In the genomic region with DNA sequence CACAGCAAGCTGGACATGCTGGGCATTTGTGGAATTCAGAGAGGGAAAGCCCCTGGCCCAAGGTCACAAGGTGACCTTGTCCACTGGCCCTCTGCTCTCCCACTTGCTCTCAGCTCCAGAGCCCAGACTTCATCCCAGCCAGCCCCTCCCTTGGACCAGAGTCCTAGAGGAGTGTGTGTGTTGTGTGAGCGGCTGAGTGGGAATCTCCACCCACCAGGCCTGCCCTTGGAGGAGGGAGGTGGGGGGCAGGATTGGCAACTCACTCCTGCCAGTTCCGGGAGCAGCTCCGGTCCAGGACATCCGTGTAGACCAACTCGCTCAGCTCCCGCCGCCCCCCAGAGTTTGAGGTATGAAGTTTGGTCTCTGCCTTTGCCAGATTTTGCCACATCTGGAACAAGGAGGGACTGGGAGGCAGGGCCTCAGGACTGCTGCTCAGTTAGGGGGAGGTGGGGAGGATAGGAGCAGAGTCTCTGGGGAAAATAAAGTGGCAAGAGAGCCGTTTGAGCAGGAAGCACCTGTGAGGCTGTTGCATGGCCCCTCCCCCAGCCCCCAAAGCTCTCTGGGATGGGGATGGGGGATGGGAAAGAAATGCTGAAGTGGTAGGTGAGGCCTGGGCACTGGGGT, we compare ENCODE assay signal across 8 cellular contexts. TPM values are rescaled to one million over a fixed set of nuclear protein-coding genes. Genes with fewer than 3 reads are reported as not detected.
DNase-seq lines count a peak whose midpoint lies in the region; ATAC-seq and TF ChIP-seq lines count a peak whose summit lies in the region.

No MANE protein-coding gene starts in this region.

- H3K27me3 Mint-ChIP-seq in activated CD4-positive, alpha-beta memory T cell treated with anti-CD3 and anti-CD28 coated beads, Interleukin-2, amount 10 ng/mL, durations not matched to agents 7 days and 5 days, result no peaks in the 10 kb centered on the region

- peak overlapping the region; percentile 99 for H3K4me3 Mint-ChIP-seq in activated CD4-positive, alpha-beta memory T cell treated with anti-CD3 and anti-CD28 coated beads, Interleukin-2, amount 10 ng/mL, durations not matched to agents 7 days and 5 days

- ATAC-seq in left colon (peak; percentile 64), GM18511 (IDR thresholded peaks at IDR 0.05; ENCODE audit: unreplicated experiment) (no peak), HG02623 (IDR thresholded peaks at IDR 0.05; ENCODE audit: unreplicated experiment) (no peak)

- peaks cover 14% of the 10 kb centered on the region for H3K36me3 Mint-ChIP-seq in activated CD4-positive, alpha-beta memory T cell treated with anti-CD3 and anti-CD28 coated beads, Interleukin-2, amount 10 ng/mL, durations not matched to agents 7 days and 5 days (ENCODE audit: low read depth)

- peak overlapping the region; percentile 13; the same call in 1 of the 2 replicates for H3K4me3 ChIP-seq in AG10803 (ENCODE audit: low read length)

- intact Hi-C loops in left colon (cut with DNase I, micrococcal nuclease), result no loop called here

- TF ChIP-seq POLR2A in GM18526 (IDR thresholded peaks at IDR 0.05; ENCODE audit: extremely low read depth, insufficient read length), result peak; percentile 31

- H3K4me1 Mint-ChIP-seq in activated CD4-positive, alpha-beta memory T cell treated with anti-CD3 and anti-CD28 coated beads, Interleukin-2, amount 10 ng/mL, durations not matched to agents 7 days and 5 days, result peaks cover 75% of the 10 kb centered on the region

- H3K9me3 Mint-ChIP-seq in activated CD4-positive, alpha-beta memory T cell treated with anti-CD3 and anti-CD28 coated beads, Interleukin-2, amount 10 ng/mL, durations not matched to agents 7 days and 5 days, result no peaks in the 10 kb centered on the region

- no peak for TF ChIP-seq CTCF in AG10803 (conservative IDR thresholded peaks at IDR 0.05; ENCODE audit: low read length)

- CTCF ChIA-PET in activated CD4-positive, alpha-beta memory T cell treated with anti-CD3 and anti-CD28 coated beads, Interleukin-2, amount 10 ng/mL, durations not matched to agents 7 days and 5 days (lab: Charles Lee), result interaction anchor here (0.5 kb wide), 1 partner anchor 795 kb away, joined by 4 read pairs; no protein-coding TSS in a partner anchor

- DNase-seq in AG10803 (ENCODE audit: low read depth) (peak; percentile 50), left colon (peak; percentile 85 to 91), NCI-H2081 (lab: John Stamatoyannopoulos, UW) (no peak), NCI-H187 treated with DMSO at 0.1 percent for 48 hours (lab: John Stamatoyannopoulos, UW) (no peak)
- DNase-seq in activated CD4-positive, alpha-beta memory T cell treated with anti-CD3 and anti-CD28 coated beads, Interleukin-2, amount 10 ng/mL, durations not matched to agents 7 days and 5 days, result no peak

- POLR2A ChIA-PET in activated CD4-positive, alpha-beta memory T cell treated with anti-CD3 and anti-CD28 coated beads, Interleukin-2, amount 10 ng/mL, durations not matched to agents 7 days and 5 days (lab: Charles Lee), result interaction anchor here (0.6 to 10.9 kb wide), 7 partner anchors 12 to 175 kb away, joined by 3 to 122 read pairs (median 5); partner anchors contain the start of genes MATR3, PAIP2, SPATA24 and UBE2D2

- H3K27ac Mint-ChIP-seq in activated CD4-positive, alpha-beta memory T cell treated with anti-CD3 and anti-CD28 coated beads, Interleukin-2, amount 10 ng/mL, durations not matched to agents 7 days and 5 days, result peak overlapping the region; percentile 52

RNA-seq across cellular contexts. Expression of gene MZB1, which starts 1.4 kb away (rescaled TPM):
- total RNA-seq in activated CD4-positive, alpha-beta memory T cell treated with anti-CD3 and anti-CD28 coated beads, Interleukin-2, amount 10 ng/mL, durations not matched to agents 7 days and 5 days, result 10 to 100 TPM; 48.1 TPM
- total RNA-seq in left colon, result 10 to 100 TPM in 1 of 2 donors, 1 to 10 TPM in 1; 6.0 to 36.9 TPM

RNA-seq across cellular contexts. Expression of gene SLC23A1, which starts 5.2 kb away (rescaled TPM):
- 1 to 10 TPM; 1.0 to 1.8 TPM for total RNA-seq in activated CD4-positive, alpha-beta memory T cell treated with anti-CD3 and anti-CD28 coated beads, Interleukin-2, amount 10 ng/mL, durations not matched to agents 7 days and 5 days
- total RNA-seq in left colon, result 1 to 10 TPM; 4.8 to 5.9 TPM

RNA-seq across cellular contexts. Expression of gene PROB1, which starts 6.6 kb away (rescaled TPM):
- 1 to 10 TPM; 5.5 TPM for total RNA-seq in activated CD4-positive, alpha-beta memory T cell treated with anti-CD3 and anti-CD28 coated beads, Interleukin-2, amount 10 ng/mL, durations not matched to agents 7 days and 5 days
- total RNA-seq in left colon, result under 1 TPM; 0.42 to 0.55 TPM

RNA-seq across cellular contexts. Expression of gene SPATA24, which starts 15.6 kb away (rescaled TPM):
- total RNA-seq in activated CD4-positive, alpha-beta memory T cell treated with anti-CD3 and anti-CD28 coated beads, Interleukin-2, amount 10 ng/mL, durations not matched to agents 7 days and 5 days, result 1 to 10 TPM; 9.4 to 9.5 TPM
- total RNA-seq in left colon, result 1 to 10 TPM; 3.6 to 3.8 TPM

RNA-seq across cellular contexts. Expression of gene PAIP2, which starts 46.7 kb away (rescaled TPM):
- total RNA-seq in activated CD4-positive, alpha-beta memory T cell treated with anti-CD3 and anti-CD28 coated beads, Interleukin-2, amount 10 ng/mL, durations not matched to agents 7 days and 5 days, result 100 to 1,000 TPM; 127 to 130 TPM
- total RNA-seq in left colon, result 10 to 100 TPM; 28.0 to 47.5 TPM

Comparison
In these comparisons a context has a peak if more than half of its experiments do, and no peak if none do; other contexts are left out.
1. DNase-seq: peak in AG10803 (single experiment) and left colon (2 of 2); none in activated CD4-positive, alpha-beta memory T cell treated with anti-CD3 and anti-CD28 coated beads, Interleukin-2, amount 10 ng/mL, durations not matched to agents 7 days and 5 days (single experiment), NCI-H2081 (0 of 2) and NCI-H187 treated with DMSO at 0.1 percent for 48 hours (single experiment).
2. RNA of gene PROB1, which starts 6.6 kb away (total RNA-seq): 5.5 TPM in activated CD4-positive, alpha-beta memory T cell treated with anti-CD3 and anti-CD28 coated beads, Interleukin-2, amount 10 ng/mL, durations not matched to agents 7 days and 5 days; 0.42 to 0.55 TPM in left colon; every median in the first group is over 4 times any median in the second.